Comparison of ENCODE assay signal across 13 cellular contexts in genomic region chr14:60485057-60485599, GRCh38. TPM values are rescaled to one million over a fixed set of nuclear protein-coding genes. Genes with fewer than 3 reads are reported as not detected.
DNase-seq lines count a peak whose midpoint lies in the region; ATAC-seq and TF ChIP-seq lines count a peak whose summit lies in the region.
"Had no signal": no experiment of that assay in that cellular context is flagged by ENCODE, and none has a peak within 500 bp of the region (broad histone marks: within the 10 kb centered on the region; RNA-seq: fewer than 3 reads in every experiment).

No MANE protein-coding gene starts in this region.

- H3K27me3 Mint-ChIP-seq in activated naive CD8-positive, alpha-beta T cell: peaks cover 20% of the 10 kb centered on the region
- peaks cover 9% of the 10 kb centered on the region for H3K27me3 Mint-ChIP-seq in activated naive CD8-positive, alpha-beta T cell treated with anti-CD3 and anti-CD28 coated beads, Interleukin-2, amount 50 U/mL, for 24 hours
- peaks cover 12% of the 10 kb centered on the region for H3K27me3 Mint-ChIP-seq in brain
- peaks cover 12 to 27% (median 15%) of the 10 kb centered on the region in 5 donors for H3K27me3 Mint-ChIP-seq in naive thymus-derived CD8-positive, alpha-beta T cell
- peaks cover 25% of the 10 kb centered on the region for H3K27me3 Mint-ChIP-seq in type B pancreatic cell
- H3K27me3 Mint-ChIP-seq in CD4-positive, alpha-beta T cell: peaks cover 37% of the 10 kb centered on the region

- CTCF ChIA-PET in CD4-positive, alpha-beta T cell (lab: Charles Lee): no interaction called here

- TF ChIP-seq CTCF in brain (conservative IDR thresholded peaks at IDR 0.05) (no peak), type B pancreatic cell (conservative IDR thresholded peaks at IDR 0.05) (no peak)
- TF ChIP-seq CTCF in CD4-positive, alpha-beta T cell (IDR thresholded peaks at IDR 0.05): no peak

- H3K27ac Mint-ChIP-seq in activated naive CD8-positive, alpha-beta T cell: no peak overlapping the region
- H3K27ac Mint-ChIP-seq in activated naive CD8-positive, alpha-beta T cell treated with anti-CD3 and anti-CD28 coated beads, Interleukin-2, amount 50 U/mL, for 24 hours: no peak overlapping the region
- H3K27ac Mint-ChIP-seq in brain (no peak overlapping the region), type B pancreatic cell (peak overlapping the region; percentile 21)
- no peak overlapping the region for H3K27ac Mint-ChIP-seq in naive thymus-derived CD8-positive, alpha-beta T cell
- no peak overlapping the region for H3K27ac Mint-ChIP-seq in CD4-positive, alpha-beta T cell
- H3K27ac Mint-ChIP-seq: activated T-helper 1 cell treated with anti-CD3 and anti-CD28 coated beads, Interleukin-12 subunit alpha, Interleukin-12 subunit beta, Interleukin-2, Interleukin-4 antibody, amounts not matched to agents 30 ng/mL and 10 ng/mL and 1 ng/mL, durations not matched to agents 14 hours and 24 hours and 36 hours had no signal

- peaks cover 5% of the 10 kb centered on the region for H3K9me3 ChIP-seq in CD4-positive, alpha-beta T cell (ENCODE audit: control insufficient read depth, low read length)

- peaks cover 8% of the 10 kb centered on the region for H3K9me3 Mint-ChIP-seq in activated naive CD8-positive, alpha-beta T cell (ENCODE audit: low read depth)
- peaks cover 13% of the 10 kb centered on the region for H3K9me3 Mint-ChIP-seq in activated naive CD8-positive, alpha-beta T cell treated with anti-CD3 and anti-CD28 coated beads, Interleukin-2, amount 50 U/mL, for 24 hours
- H3K9me3 Mint-ChIP-seq in brain: peaks cover 6 to 12% (median 10%) of the 10 kb centered on the region in 5 experiments
- peaks cover 0 to 25% (median 11%) of the 10 kb centered on the region in 9 donors for H3K9me3 Mint-ChIP-seq in naive thymus-derived CD8-positive, alpha-beta T cell
- H3K9me3 Mint-ChIP-seq in type B pancreatic cell: peaks cover 5% of the 10 kb centered on the region
- H3K9me3 Mint-ChIP-seq in CD4-positive, alpha-beta T cell: peaks cover 12% of the 10 kb centered on the region

- H3K27ac ChIP-seq in CD4-positive, alpha-beta T cell (ENCODE audit: low read depth, low read length): no peak overlapping the region
- H3K27ac ChIP-seq: vagina had no signal

- H3K27me3 ChIP-seq in CD4-positive, alpha-beta T cell (ENCODE audit: control insufficient read depth, insufficient read depth, low read length): peaks cover 52% of the 10 kb centered on the region

- ATAC-seq in activated naive CD8-positive, alpha-beta T cell treated with anti-CD3 and anti-CD28 coated beads, Interleukin-2, amount 50 U/mL, for 24 hours: no peak
- no peak for ATAC-seq in naive thymus-derived CD8-positive, alpha-beta T cell
- ATAC-seq in CD4-positive, alpha-beta T cell (ENCODE audit: poor library complexity): no peak

- H3K36me3 Mint-ChIP-seq in activated naive CD8-positive, alpha-beta T cell: peaks cover 2% of the 10 kb centered on the region
- no peaks in the 10 kb centered on the region for H3K36me3 Mint-ChIP-seq in activated naive CD8-positive, alpha-beta T cell treated with anti-CD3 and anti-CD28 coated beads, Interleukin-2, amount 50 U/mL, for 24 hours (ENCODE audit: low read depth)
- H3K36me3 Mint-ChIP-seq in brain (peaks cover 10% of the 10 kb centered on the region), type B pancreatic cell (peaks cover 5% of the 10 kb centered on the region)
- H3K36me3 Mint-ChIP-seq in naive thymus-derived CD8-positive, alpha-beta T cell: peaks cover 1 to 12% (median 3%) of the 10 kb centered on the region in 3 donors
- no peaks in the 10 kb centered on the region for H3K36me3 Mint-ChIP-seq in CD4-positive, alpha-beta T cell (ENCODE audit: low read depth)

- DNase-seq in activated naive CD8-positive, alpha-beta T cell treated with anti-CD3 and anti-CD28 coated beads, Interleukin-2, amount 50 U/mL, for 24 hours: no peak
- no peak for DNase-seq in naive thymus-derived CD8-positive, alpha-beta T cell
- DNase-seq in type B pancreatic cell (ENCODE audit: extremely low spot score, unreplicated experiment) (no peak), NCI-H146 treated with DMSO at 0.1 percent for 48 hours (lab: John Stamatoyannopoulos, UW; ENCODE audit: unreplicated experiment) (no peak), NCI-H1694 treated with DMSO at 0.1 percent for 48 hours (lab: John Stamatoyannopoulos, UW) (no peak)
- no peak for DNase-seq in CD4-positive, alpha-beta T cell
- DNase-seq: T-helper 1 cell had no signal

- H3K4me1 Mint-ChIP-seq in activated naive CD8-positive, alpha-beta T cell (ENCODE audit: low read depth): peaks cover 2% of the 10 kb centered on the region
- no peaks in the 10 kb centered on the region for H3K4me1 Mint-ChIP-seq in activated naive CD8-positive, alpha-beta T cell treated with anti-CD3 and anti-CD28 coated beads, Interleukin-2, amount 50 U/mL, for 24 hours
- H3K4me1 Mint-ChIP-seq in brain (no peaks in the 10 kb centered on the region), type B pancreatic cell (ENCODE audit: unreplicated experiment) (no peaks in the 10 kb centered on the region)
- peaks cover 0 to 8% (median 2%) of the 10 kb centered on the region in 4 donors for H3K4me1 Mint-ChIP-seq in naive thymus-derived CD8-positive, alpha-beta T cell
- H3K4me1 Mint-ChIP-seq in CD4-positive, alpha-beta T cell (ENCODE audit: low read depth): no peaks in the 10 kb centered on the region

- POLR2A ChIA-PET in naive thymus-derived CD8-positive, alpha-beta T cell (lab: Charles Lee): no interaction called here
- POLR2A ChIA-PET in CD4-positive, alpha-beta T cell (lab: Charles Lee): no interaction called here

- peak overlapping the region; percentile 59 for H3K4me3 Mint-ChIP-seq in activated naive CD8-positive, alpha-beta T cell
- H3K4me3 Mint-ChIP-seq in activated naive CD8-positive, alpha-beta T cell treated with anti-CD3 and anti-CD28 coated beads, Interleukin-2, amount 50 U/mL, for 24 hours: no peak overlapping the region
- H3K4me3 Mint-ChIP-seq in brain (peak overlapping the region in 4 of 5 experiments; percentile 74 to 83 (median 77)), type B pancreatic cell (peak overlapping the region; percentile 89)
- peak overlapping the region; percentile 9 to 77 (median 52) for H3K4me3 Mint-ChIP-seq in naive thymus-derived CD8-positive, alpha-beta T cell
- H3K4me3 Mint-ChIP-seq in CD4-positive, alpha-beta T cell: no peak overlapping the region
- H3K4me3 Mint-ChIP-seq: activated T-helper 1 cell treated with anti-CD3 and anti-CD28 coated beads, Interleukin-12 subunit alpha, Interleukin-12 subunit beta, Interleukin-2, Interleukin-4 antibody, amounts not matched to agents 30 ng/mL and 10 ng/mL and 1 ng/mL, durations not matched to agents 14 hours and 24 hours and 36 hours had no signal

- intact Hi-C loops in CD4-positive, alpha-beta T cell (cut with DNase I, micrococcal nuclease): no loop called here

RNA-seq across cellular contexts. Expression of gene C14orf39, which starts 0.7 kb away (rescaled TPM):
- polyA plus RNA-seq in brain (ENCODE audit: insufficient read depth, low read depth, low replicate concordance): not detected
- not detected for total RNA-seq in naive thymus-derived CD8-positive, alpha-beta T cell
- polyA plus RNA-seq in naive thymus-derived CD8-positive, alpha-beta T cell: not detected
- total RNA-seq in type B pancreatic cell (ENCODE audit: low replicate concordance): 0.19 and 0.80 TPM in 2 replicates
- total RNA-seq in CD4-positive, alpha-beta T cell: not detected
- total RNA-seq: activated T-helper 1 cell treated with anti-CD3 and anti-CD28 coated beads, Interleukin-12 subunit alpha, Interleukin-12 subunit beta, Interleukin-2, Interleukin-4 antibody, amounts not matched to agents 30 ng/mL and 10 ng/mL and 1 ng/mL, durations not matched to agents 14 hours and 24 hours and 36 hours; vagina had no signal
- polyA plus RNA-seq: esophagus had no signal

RNA-seq across cellular contexts. Expression of gene SIX6, which starts 23.8 kb away (rescaled TPM):
- 5.2 TPM for polyA plus RNA-seq in brain (ENCODE audit: insufficient read depth, low read depth, low replicate concordance)
- not detected for total RNA-seq in naive thymus-derived CD8-positive, alpha-beta T cell
- not detected for polyA plus RNA-seq in naive thymus-derived CD8-positive, alpha-beta T cell
- not detected in 2 replicates for total RNA-seq in type B pancreatic cell (ENCODE audit: low replicate concordance)
- total RNA-seq in CD4-positive, alpha-beta T cell: not detected
- total RNA-seq: activated T-helper 1 cell treated with anti-CD3 and anti-CD28 coated beads, Interleukin-12 subunit alpha, Interleukin-12 subunit beta, Interleukin-2, Interleukin-4 antibody, amounts not matched to agents 30 ng/mL and 10 ng/mL and 1 ng/mL, durations not matched to agents 14 hours and 24 hours and 36 hours; lung; vagina had no signal
- polyA plus RNA-seq: esophagus, lung had no signal

Comparison
In these comparisons a context has a peak if more than half of its experiments do, and no peak if none do; other contexts are left out.
1. H3K4me3 Mint-ChIP-seq: peak in activated naive CD8-positive, alpha-beta T cell (single experiment), brain (4 of 5), naive thymus-derived CD8-positive, alpha-beta T cell (10 of 10) and type B pancreatic cell (single experiment); none in activated naive CD8-positive, alpha-beta T cell treated with anti-CD3 and anti-CD28 coated beads, Interleukin-2, amount 50 U/mL, for 24 hours (single experiment) and CD4-positive, alpha-beta T cell (single experiment).